23 cellular contexts compared by ENCODE assay signal in genomic region chr5:60483046-60483445, GRCh38.
DNase-seq lines count a peak whose midpoint lies in the region; ATAC-seq and TF ChIP-seq lines count a peak whose summit lies in the region.
"Had no signal": no experiment of that assay in that cellular context is flagged by ENCODE, and none has a peak within 500 bp of the region (broad histone marks: within the 10 kb centered on the region; RNA-seq: fewer than 3 reads in every experiment).

No MANE protein-coding gene starts in this region.

- H2AFZ ChIP-seq in SK-N-SH (ENCODE audit: low read depth) = peak overlapping the region; percentile 44; the same call in 1 of the 2 replicates

- H3K79me2 ChIP-seq in SK-N-SH (ENCODE audit: insufficient read depth) = no peaks in the 10 kb centered on the region

- H3K4me2 ChIP-seq in SK-N-SH = no peak overlapping the region

- CTCF ChIA-PET in SK-N-SH (lab: Yijun Ruan, JAX) = no interaction called here

- H3K9me3 ChIP-seq in SK-N-SH = no peaks in the 10 kb centered on the region
- no peaks in the 10 kb centered on the region for H3K9me3 ChIP-seq in tibial artery
- H3K9me3 ChIP-seq: sigmoid colon, testis had no signal

- TF ChIP-seq EP300 in SK-N-SH (IDR thresholded peaks at IDR 0.05; ENCODE audit: borderline replicate concordance in 1 of 2, low read depth in 1 of 2, low read length in 1 of 2) = no peak

- DNase-seq in SK-N-SH = no peak
- DNase-seq in amniotic epithelial cell (ENCODE audit: low read depth) = peak; percentile 26
- peak; percentile 37 for DNase-seq in fibroblast of peridontal ligament (ENCODE audit: extremely low read depth)
- no peak for DNase-seq in tibial artery
- no peak for DNase-seq in COLO668 (lab: John Stamatoyannopoulos, UW; ENCODE audit: unreplicated experiment)
- DNase-seq in activated naive CD4-positive, alpha-beta T cell treated with Interleukin-2 at 50 U/mL for 16 hours = no peak
- DNase-seq in NCI-H1092 treated with DMSO at 0.1 percent for 48 hours (lab: John Stamatoyannopoulos, UW) = no peak
- DNase-seq: activated CD4-positive, alpha-beta T cell treated with anti-CD3 and anti-CD28 coated beads, Interleukin-2, amount 10 ng/mL, durations not matched to agents 7 days and 5 days; activated T-cell treated with anti-CD3 and anti-CD28 coated beads, Interleukin-2, amount 50 U/mL, for 4 hours; CD4-positive, alpha-beta memory T cell; effector CD4-positive, alpha-beta T cell; mesenchymal stem cell; NCI-H1436 treated with DMSO at 0.1 percent for 48 hours; NCI-H446; SHP77; sigmoid colon; stimulated activated naive CD4-positive, alpha-beta T cell treated with Interleukin-2 at 50 U/mL for 16 hours; T1000; testis had no signal

- peaks cover 3% of the 10 kb centered on the region for H3F3A ChIP-seq in SK-N-SH (replicated peaks; ENCODE audit: insufficient read depth)

- H3K27ac ChIP-seq in SK-N-SH (ENCODE audit: low read depth in 2 of 2, low read length in 1 of 2) (no peak overlapping the region), tibial artery (peak overlapping the region; percentile 75 to 84)
- H3K27ac ChIP-seq: 22Rv1, sigmoid colon, testis had no signal

- TF ChIP-seq CTCF in SK-N-SH (IDR thresholded peaks at IDR 0.05) (no peak), tibial artery (IDR thresholded peaks at IDR 0.05) (no peak)

- POLR2A ChIA-PET in SK-N-SH (lab: Yijun Ruan, JAX) = no interaction called here

- no peak for ATAC-seq in SK-N-SH treated with all-trans-retinoic acid at 6 μM for 48 hours
- ATAC-seq: activated T-cell treated with anti-CD3 and anti-CD28 coated beads, Interleukin-2, amount 50 U/mL, for 4 hours; K562; left lobe of liver had no signal

- H3K4me1 ChIP-seq in SK-N-SH (ENCODE audit: control insufficient read depth in 1 of 2, insufficient read depth in 2 of 2, low read depth in 1 of 2, low read length in 1 of 2) (peaks cover 0 to 8% of the 10 kb centered on the region in 2 experiments; a peak in 2 of 4 replicates), tibial artery (peaks cover 0 to 85% (median 6%) of the 10 kb centered on the region in 4 donors)
- H3K4me1 ChIP-seq: testis had no signal

- H3K9me2 ChIP-seq in SK-N-SH = no peaks in the 10 kb centered on the region

- no peaks in the 10 kb centered on the region for H4K20me1 ChIP-seq in SK-N-SH (ENCODE audit: insufficient read depth)

- no peak overlapping the region for H3K9ac ChIP-seq in SK-N-SH

- no peak for TF ChIP-seq RAD21 in SK-N-SH (IDR thresholded peaks at IDR 0.05; ENCODE audit: low read length)

- H3K27me3 ChIP-seq in SK-N-SH (ENCODE audit: insufficient read depth) (no peaks in the 10 kb centered on the region), tibial artery (no peaks in the 10 kb centered on the region)
- H3K27me3 ChIP-seq: sigmoid colon, testis had no signal

- H3K4me3 ChIP-seq in SK-N-SH (ENCODE audit: low read depth in 2 of 2, low read length in 1 of 2) = no peak overlapping the region
- no peak overlapping the region for H3K4me3 ChIP-seq in tibial artery
- H3K4me3 ChIP-seq: K562, sigmoid colon, testis had no signal

- H3K36me3 ChIP-seq in SK-N-SH (replicated peaks in 1 of 2; ENCODE audit: control insufficient read depth in 1 of 2, insufficient read depth in 2 of 2, low read length in 1 of 2) (no peaks in the 10 kb centered on the region), tibial artery (no peaks in the 10 kb centered on the region)
- H3K36me3 ChIP-seq: sigmoid colon had no signal

- intact Hi-C loops in tibial artery (cut with DNase I; ENCODE audit: low total_unique reads) = no loop called here

TF ChIP-seq in SK-N-SH, 30 proteins besides CTCF, POLR2A, EP300 and RAD21:
- TF ChIP-seq FOSL2 (IDR thresholded peaks at IDR 0.05; ENCODE audit: borderline replicate concordance, low read depth) = peak; percentile 28; the same call in 1 of the 2 replicates
- no peak for TF ChIP-seq FOXM1 (IDR thresholded peaks at IDR 0.05; ENCODE audit: low read depth)
TF ChIP-seq in SK-N-SH: peak in this region for 1.

TF ChIP-seq in SK-N-SH treated with all-trans-retinoic acid at 6 μM for 48 hours, 23 proteins besides CTCF, POLR2A, EP300 and RAD21:
- TF ChIP-seq CSDC2 (CRISPR knock-in tag; IDR thresholded peaks at IDR 0.05) (no peak), POU6F1 (CRISPR knock-in tag; IDR thresholded peaks at IDR 0.05; ENCODE audit: borderline replicate concordance, low read depth) (no peak), CREB5 (CRISPR knock-in tag; IDR thresholded peaks at IDR 0.05; ENCODE audit: low read depth) (no peak)

Comparison
In these comparisons a context has a peak if more than half of its experiments do, and no peak if none do; other contexts are left out.
1. DNase-seq: peak in amniotic epithelial cell (single experiment) and fibroblast of peridontal ligament (single experiment); none in SK-N-SH (single experiment), tibial artery (0 of 2), COLO668 (single experiment), activated naive CD4-positive, alpha-beta T cell treated with Interleukin-2 at 50 U/mL for 16 hours (single experiment) and NCI-H1092 treated with DMSO at 0.1 percent for 48 hours (single experiment).
2. H3K27ac ChIP-seq: peak in tibial artery (2 of 2); none in SK-N-SH (0 of 2).